10 cellular contexts compared by ENCODE assay signal in genomic region chr19:1245468-1245867, GRCh38. TPM values are rescaled to one million over a fixed set of nuclear protein-coding genes. Genes with fewer than 3 reads are reported as not detected.
DNase-seq lines count a peak whose midpoint lies in the region; ATAC-seq and TF ChIP-seq lines count a peak whose summit lies in the region.
"Had no signal": no experiment of that assay in that cellular context is flagged by ENCODE, and none has a peak within 500 bp of the region (broad histone marks: within the 10 kb centered on the region; RNA-seq: fewer than 3 reads in every experiment).

No MANE protein-coding gene starts in this region.

- H2AFZ ChIP-seq in OCI-LY7 (ENCODE audit: low read length), result no peak overlapping the region
- no peak overlapping the region for H2AFZ ChIP-seq in smooth muscle cell (ENCODE audit: low read depth)

- H3K4me3 ChIP-seq in OCI-LY7 (ENCODE audit: low read depth, low read length, poor library complexity, severe bottlenecking) (no peak overlapping the region), smooth muscle cell (no peak overlapping the region)
- H3K4me3 ChIP-seq: SJCRH30 had no signal

- H3F3A ChIP-seq in smooth muscle cell (ENCODE audit: low read depth), result peaks cover 9% of the 10 kb centered on the region

- H3K4me1 ChIP-seq in OCI-LY7 (ENCODE audit: insufficient read depth, low read length, poor library complexity, severe bottlenecking), result peaks cover 51% of the 10 kb centered on the region
- H3K4me1 ChIP-seq in smooth muscle cell (ENCODE audit: low read depth), result peaks cover 5% of the 10 kb centered on the region

- POLR2A ChIA-PET in OCI-LY7 (lab: Charles Lee), result interaction anchor here (2.9 kb wide), 1 partner anchor 24 kb away, joined by 23 read pairs; the partner anchor contains the start of gene CIRBP

- H3K9ac ChIP-seq in smooth muscle cell (ENCODE audit: low read depth), result no peak overlapping the region

- no peaks in the 10 kb centered on the region for H3K27me3 ChIP-seq in smooth muscle cell (ENCODE audit: low read depth)
- H3K27me3 ChIP-seq: SJCRH30 had no signal

- 90% methylated on average over 6 of the region's 15 CpGs for WGBS in smooth muscle cell (ENCODE audit: low lambda C conversion rate)

- intact Hi-C loops in OCI-LY7 (cut with micrococcal nuclease; ENCODE audit: unreplicated experiment) (no loop called here), left ventricle myocardium superior (cut with micrococcal nuclease) (no loop called here)

- DNase-seq in OCI-LY7 (ENCODE audit: low spot score) (no peak), left ventricle myocardium superior (peak; percentile 72), smooth muscle cell (lab: John Stamatoyannopoulos, UW; ENCODE audit: unreplicated experiment) (no peak), NCI-H128 (lab: John Stamatoyannopoulos, UW; ENCODE audit: unreplicated experiment) (no peak), putamen (ENCODE audit: low spot score) (no peak), OCI-M2 (lab: John Stamatoyannopoulos, UW; ENCODE audit: unreplicated experiment) (no peak)
- DNase-seq: activated CD4-positive, alpha-beta T cell treated with anti-CD3 and anti-CD28 coated beads, Interleukin-2, amount 50 U/mL, for 4 hours; NCI-H2171; SJCRH30; stimulated activated CD4-positive, alpha-beta T cell treated with anti-CD3 and anti-CD28 coated beads, Interleukin-12 subunit alpha, Interleukin-12 subunit beta, amount 100 ng/mL, for 4 hours had no signal

- H3K9me3 ChIP-seq in OCI-LY7 (ENCODE audit: low read length) (no peaks in the 10 kb centered on the region), smooth muscle cell (replicated peaks; ENCODE audit: low read depth) (no peaks in the 10 kb centered on the region)
- H3K9me3 ChIP-seq: SJCRH30 had no signal

- H3K27ac ChIP-seq in OCI-LY7 (ENCODE audit: low read depth, low read length, poor library complexity, severe bottlenecking) (no peak overlapping the region), smooth muscle cell (ENCODE audit: low read depth) (peak overlapping the region; percentile 24)
- H3K27ac ChIP-seq: SJCRH30 had no signal

- CTCF ChIA-PET in OCI-LY7 (lab: Charles Lee; ENCODE audit: unreplicated experiment), result interaction anchor here (2.7 kb wide), 1 partner anchor 21 kb away, joined by 24 read pairs; no protein-coding TSS in a partner anchor

- H3K36me3 ChIP-seq in OCI-LY7 (ENCODE audit: insufficient read depth, low read length) (peaks cover 31% of the 10 kb centered on the region), smooth muscle cell (ENCODE audit: low read depth) (no peaks in the 10 kb centered on the region)

- no peak for TF ChIP-seq CTCF in OCI-LY7 (conservative IDR thresholded peaks at IDR 0.05; ENCODE audit: low read length)
- TF ChIP-seq CTCF in smooth muscle cell (IDR thresholded peaks at IDR 0.05; ENCODE audit: borderline replicate concordance, insufficient read depth, poor library complexity, severe bottlenecking), result no peak

- H4K20me1 ChIP-seq in OCI-LY7 (ENCODE audit: insufficient read depth, low read length) (no peaks in the 10 kb centered on the region), smooth muscle cell (ENCODE audit: low read depth) (peaks cover 20% of the 10 kb centered on the region)

- H3K79me2 ChIP-seq in OCI-LY7 (ENCODE audit: insufficient read depth, low read depth, low read length) (peaks cover 21% of the 10 kb centered on the region; the same call in 1 of the 2 replicates), smooth muscle cell (ENCODE audit: low read depth) (peaks cover 25% of the 10 kb centered on the region)

- no TSS peak for BruUV-seq in OCI-LY7 (replicated peaks; lab: Mats Ljungman, UMichigan)

- peak; percentile 1 for ATAC-seq in left ventricle myocardium superior

- H3K9me2 ChIP-seq in OCI-LY7 (ENCODE audit: insufficient read depth, low read length), result no peaks in the 10 kb centered on the region

- H3K4me2 ChIP-seq in OCI-LY7 (ENCODE audit: low read length), result peak overlapping the region; percentile 84
- no peak overlapping the region for H3K4me2 ChIP-seq in smooth muscle cell

RNA-seq across cellular contexts. Expression of gene MIDN, which starts 2.9 kb away (rescaled TPM):
- 11.7 and 20.3 TPM in 2 replicates for total RNA-seq in OCI-LY7 (2014; rRNA removed; shearing (Covaris generic))
- total RNA-seq in OCI-LY7 (2022) (70.9 and 75.8 TPM in 2 replicates), left ventricle myocardium superior (59.7 TPM), smooth muscle cell (25.0 and 58.5 TPM in 2 replicates)
- 65.3 and 70.6 TPM in 2 replicates for polyA plus RNA-seq in smooth muscle cell

RNA-seq across cellular contexts. Expression of gene ATP5F1D, which starts 3.9 kb away (rescaled TPM):
- total RNA-seq in OCI-LY7 (2014; rRNA removed; shearing (Covaris generic)), result 51.8 and 82.1 TPM in 2 replicates
- total RNA-seq in OCI-LY7 (2022) (207 and 266 TPM in 2 replicates), left ventricle myocardium superior (686 TPM), smooth muscle cell (29.1 and 68.8 TPM in 2 replicates)
- polyA plus RNA-seq in smooth muscle cell, result 265 and 272 TPM in 2 replicates

RNA-seq across cellular contexts. Expression of gene CBARP, which starts 7.7 kb away (rescaled TPM):
- total RNA-seq in OCI-LY7 (2014; rRNA removed; shearing (Covaris generic)), result 0.09 and 0.33 TPM in 2 replicates
- total RNA-seq in OCI-LY7 (2022) (0.13 and 0.18 TPM in 2 replicates), left ventricle myocardium superior (1.2 TPM), smooth muscle cell (1.7 and 2.7 TPM in 2 replicates)
- 10.2 and 10.5 TPM in 2 replicates for polyA plus RNA-seq in smooth muscle cell

RNA-seq across cellular contexts. Expression of gene CIRBP, which starts 23.7 kb away (rescaled TPM):
- 278 and 287 TPM in 2 replicates for total RNA-seq in OCI-LY7 (2014; rRNA removed; shearing (Covaris generic))
- 309 and 321 TPM in 2 replicates for total RNA-seq in OCI-LY7 (2022)
- 248 TPM for total RNA-seq in left ventricle myocardium superior
- total RNA-seq in smooth muscle cell, result 119 and 122 TPM in 2 replicates
- 215 and 235 TPM in 2 replicates for polyA plus RNA-seq in smooth muscle cell

RNA-seq across cellular contexts. Expression of gene FAM174C, which starts 29.9 kb away (rescaled TPM):
- total RNA-seq in OCI-LY7 (2014; rRNA removed; shearing (Covaris generic)), result 52.6 and 53.2 TPM in 2 replicates
- total RNA-seq in OCI-LY7 (2022) (79.8 and 81.5 TPM in 2 replicates), left ventricle myocardium superior (13.1 TPM), smooth muscle cell (33.4 and 41.5 TPM in 2 replicates)
- polyA plus RNA-seq in smooth muscle cell, result 75.6 and 78.1 TPM in 2 replicates
